ENCODE assay signal across 1 cellular context in genomic region chr1:6603851-6604558, GRCh38.
TF ChIP-seq lines count a peak whose summit lies in the region.

No MANE protein-coding gene starts in this region.

TF ChIP-seq in HepG2, 621 proteins besides CTCF, POLR2A, EP300 and RAD21 (continued from another document and continues in another):
- 0 out of 2 replicates have a peak, but pooled peaks have one; percentile 33 for TF ChIP-seq NR2F6 (IDR thresholded peaks at IDR 0.05)
- TF ChIP-seq NR2F6 (CRISPR knock-in tag; IDR thresholded peaks at IDR 0.05), result 0 out of 2 replicates have a peak, but pooled peaks have one; percentile 32
- TF ChIP-seq ARID2 (CRISPR knock-in tag; IDR thresholded peaks at IDR 0.05; ENCODE audit: borderline replicate concordance), result peak; percentile 84; the same call in 1 of the 2 replicates
- no peak for TF ChIP-seq PRMT3 (CRISPR knock-in tag; IDR thresholded peaks at IDR 0.05; ENCODE audit: borderline replicate concordance, low read depth)
- TF ChIP-seq PLRG1 (conservative IDR thresholded peaks at IDR 0.05), result no peak
- TF ChIP-seq RERE (CRISPR knock-in tag; IDR thresholded peaks at IDR 0.05; ENCODE audit: low read depth), result no peak
- TF ChIP-seq ZC3H13 (CRISPR knock-in tag; IDR thresholded peaks at IDR 0.05), result 0 out of 2 replicates have a peak, but pooled peaks have one; percentile 50
- no peak for TF ChIP-seq ZNF431 (CRISPR knock-in tag; IDR thresholded peaks at IDR 0.05; ENCODE audit: borderline replicate concordance, low read depth)
- TF ChIP-seq ZNF501 (CRISPR knock-in tag; IDR thresholded peaks at IDR 0.05), result peak; percentile 55; the same call in 1 of the 2 replicates
- TF ChIP-seq ZFP41 (CRISPR knock-in tag; IDR thresholded peaks at IDR 0.05; ENCODE audit: borderline replicate concordance), result no peak
- no peak for TF ChIP-seq ZNF550 (CRISPR knock-in tag; IDR thresholded peaks at IDR 0.05; ENCODE audit: borderline replicate concordance)
- no peak for TF ChIP-seq ZBTB38 (CRISPR knock-in tag; IDR thresholded peaks at IDR 0.05)
- no peak for TF ChIP-seq ZNF841 (CRISPR knock-in tag; IDR thresholded peaks at IDR 0.05; ENCODE audit: borderline replicate concordance)
- TF ChIP-seq, protein P1, sequence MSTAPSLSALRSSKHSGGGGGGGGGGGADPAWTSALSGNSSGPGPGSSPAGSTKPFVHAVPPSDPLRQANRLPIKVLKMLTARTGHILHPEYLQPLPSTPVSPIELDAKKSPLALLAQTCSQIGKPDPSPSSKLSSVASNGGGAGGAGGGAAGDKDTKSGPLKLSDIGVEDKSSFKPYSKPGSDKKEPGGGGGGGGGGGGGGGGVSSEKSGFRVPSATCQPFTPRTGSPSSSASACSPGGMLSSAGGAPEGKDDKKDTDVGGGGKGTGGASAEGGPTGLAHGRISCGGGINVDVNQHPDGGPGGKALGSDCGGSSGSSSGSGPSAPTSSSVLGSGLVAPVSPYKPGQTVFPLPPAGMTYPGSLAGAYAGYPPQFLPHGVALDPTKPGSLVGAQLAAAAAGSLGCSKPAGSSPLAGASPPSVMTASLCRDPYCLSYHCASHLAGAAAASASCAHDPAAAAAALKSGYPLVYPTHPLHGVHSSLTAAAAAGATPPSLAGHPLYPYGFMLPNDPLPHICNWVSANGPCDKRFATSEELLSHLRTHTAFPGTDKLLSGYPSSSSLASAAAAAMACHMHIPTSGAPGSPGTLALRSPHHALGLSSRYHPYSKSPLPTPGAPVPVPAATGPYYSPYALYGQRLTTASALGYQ (CRISPR knock-in tag; IDR thresholded peaks at IDR 0.05), result no peak
- TF ChIP-seq ZNF317 (CRISPR knock-in tag; IDR thresholded peaks at IDR 0.05), result no peak; the same call in 1 of the 2 replicates
- no peak for TF ChIP-seq ZNF589 (CRISPR knock-in tag; conservative IDR thresholded peaks at IDR 0.05)
- TF ChIP-seq MTA3 (CRISPR knock-in tag; IDR thresholded peaks at IDR 0.05), result no peak
- TF ChIP-seq ETV5 (CRISPR knock-in tag; IDR thresholded peaks at IDR 0.05; ENCODE audit: borderline replicate concordance), result peak; percentile 94
- no peak for TF ChIP-seq ZNF446 (CRISPR knock-in tag; IDR thresholded peaks at IDR 0.05)
- no peak for TF ChIP-seq GABPA (IDR thresholded peaks at IDR 0.05; ENCODE audit: low read depth, low read length)
- TF ChIP-seq GABPA (CRISPR knock-in tag; IDR thresholded peaks at IDR 0.05; ENCODE audit: low read depth), result peak; percentile 55; the same call in 1 of the 2 replicates
- TF ChIP-seq CBFB (CRISPR knock-in tag; IDR thresholded peaks at IDR 0.05), result no peak
- TF ChIP-seq, protein P2, sequence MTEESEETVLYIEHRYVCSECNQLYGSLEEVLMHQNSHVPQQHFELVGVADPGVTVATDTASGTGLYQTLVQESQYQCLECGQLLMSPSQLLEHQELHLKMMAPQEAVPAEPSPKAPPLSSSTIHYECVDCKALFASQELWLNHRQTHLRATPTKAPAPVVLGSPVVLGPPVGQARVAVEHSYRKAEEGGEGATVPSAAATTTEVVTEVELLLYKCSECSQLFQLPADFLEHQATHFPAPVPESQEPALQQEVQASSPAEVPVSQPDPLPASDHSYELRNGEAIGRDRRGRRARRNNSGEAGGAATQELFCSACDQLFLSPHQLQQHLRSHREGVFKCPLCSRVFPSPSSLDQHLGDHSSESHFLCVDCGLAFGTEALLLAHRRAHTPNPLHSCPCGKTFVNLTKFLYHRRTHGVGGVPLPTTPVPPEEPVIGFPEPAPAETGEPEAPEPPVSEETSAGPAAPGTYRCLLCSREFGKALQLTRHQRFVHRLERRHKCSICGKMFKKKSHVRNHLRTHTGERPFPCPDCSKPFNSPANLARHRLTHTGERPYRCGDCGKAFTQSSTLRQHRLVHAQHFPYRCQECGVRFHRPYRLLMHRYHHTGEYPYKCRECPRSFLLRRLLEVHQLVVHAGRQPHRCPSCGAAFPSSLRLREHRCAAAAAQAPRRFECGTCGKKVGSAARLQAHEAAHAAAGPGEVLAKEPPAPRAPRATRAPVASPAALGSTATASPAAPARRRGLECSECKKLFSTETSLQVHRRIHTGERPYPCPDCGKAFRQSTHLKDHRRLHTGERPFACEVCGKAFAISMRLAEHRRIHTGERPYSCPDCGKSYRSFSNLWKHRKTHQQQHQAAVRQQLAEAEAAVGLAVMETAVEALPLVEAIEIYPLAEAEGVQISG (CRISPR knock-in tag; IDR thresholded peaks at IDR 0.05), result peak; percentile 62
- no peak for TF ChIP-seq REL (CRISPR knock-in tag; conservative IDR thresholded peaks at IDR 0.05)
- no peak for TF ChIP-seq KIAA2018 (CRISPR knock-in tag; IDR thresholded peaks at IDR 0.05; ENCODE audit: borderline replicate concordance)
- no peak for TF ChIP-seq KDM6A (CRISPR knock-in tag; IDR thresholded peaks at IDR 0.05; ENCODE audit: low read depth)
- no peak for TF ChIP-seq NBN (conservative IDR thresholded peaks at IDR 0.05)
- TF ChIP-seq HIC2 (CRISPR knock-in tag; IDR thresholded peaks at IDR 0.05; ENCODE audit: low read depth), result no peak
- peak; percentile 55 for TF ChIP-seq FOXJ3 (CRISPR knock-in tag; IDR thresholded peaks at IDR 0.05; ENCODE audit: borderline replicate concordance)
- TF ChIP-seq ZNF674 (CRISPR knock-in tag; IDR thresholded peaks at IDR 0.05; ENCODE audit: low read depth), result no peak
- TF ChIP-seq ZNF839 (CRISPR knock-in tag; IDR thresholded peaks at IDR 0.05; ENCODE audit: borderline replicate concordance), result no peak
- TF ChIP-seq ZNF580 (CRISPR knock-in tag; IDR thresholded peaks at IDR 0.05; ENCODE audit: borderline replicate concordance, low read depth), result no peak
- TF ChIP-seq, protein P3, sequence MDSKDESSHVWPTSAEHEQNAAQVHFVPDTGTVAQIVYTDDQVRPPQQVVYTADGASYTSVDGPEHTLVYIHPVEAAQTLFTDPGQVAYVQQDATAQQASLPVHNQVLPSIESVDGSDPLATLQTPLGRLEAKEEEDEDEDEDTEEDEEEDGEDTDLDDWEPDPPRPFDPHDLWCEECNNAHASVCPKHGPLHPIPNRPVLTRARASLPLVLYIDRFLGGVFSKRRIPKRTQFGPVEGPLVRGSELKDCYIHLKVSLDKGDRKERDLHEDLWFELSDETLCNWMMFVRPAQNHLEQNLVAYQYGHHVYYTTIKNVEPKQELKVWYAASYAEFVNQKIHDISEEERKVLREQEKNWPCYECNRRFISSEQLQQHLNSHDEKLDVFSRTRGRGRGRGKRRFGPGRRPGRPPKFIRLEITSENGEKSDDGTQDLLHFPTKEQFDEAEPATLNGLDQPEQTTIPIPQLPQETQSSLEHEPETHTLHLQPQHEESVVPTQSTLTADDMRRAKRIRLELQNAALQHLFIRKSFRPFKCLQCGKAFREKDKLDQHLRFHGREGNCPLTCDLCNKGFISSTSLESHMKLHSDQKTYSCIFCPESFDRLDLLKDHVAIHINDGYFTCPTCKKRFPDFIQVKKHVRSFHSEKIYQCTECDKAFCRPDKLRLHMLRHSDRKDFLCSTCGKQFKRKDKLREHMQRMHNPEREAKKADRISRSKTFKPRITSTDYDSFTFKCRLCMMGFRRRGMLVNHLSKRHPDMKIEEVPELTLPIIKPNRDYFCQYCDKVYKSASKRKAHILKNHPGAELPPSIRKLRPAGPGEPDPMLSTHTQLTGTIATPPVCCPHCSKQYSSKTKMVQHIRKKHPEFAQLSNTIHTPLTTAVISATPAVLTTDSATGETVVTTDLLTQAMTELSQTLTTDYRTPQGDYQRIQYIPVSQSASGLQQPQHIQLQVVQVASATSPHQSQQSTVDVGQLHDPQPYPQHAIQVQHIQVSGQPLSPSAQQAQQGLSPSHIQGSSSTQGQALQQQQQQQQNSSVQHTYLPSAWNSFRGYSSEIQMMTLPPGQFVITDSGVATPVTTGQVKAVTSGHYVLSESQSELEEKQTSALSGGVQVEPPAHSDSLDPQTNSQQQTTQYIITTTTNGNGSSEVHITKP (CRISPR knock-in tag; IDR thresholded peaks at IDR 0.05; ENCODE audit: low read depth), result no peak; the same call in none of the 2 replicates
